Comparison of ENCODE assay signal across 1 cellular context in the genomic region with DNA sequence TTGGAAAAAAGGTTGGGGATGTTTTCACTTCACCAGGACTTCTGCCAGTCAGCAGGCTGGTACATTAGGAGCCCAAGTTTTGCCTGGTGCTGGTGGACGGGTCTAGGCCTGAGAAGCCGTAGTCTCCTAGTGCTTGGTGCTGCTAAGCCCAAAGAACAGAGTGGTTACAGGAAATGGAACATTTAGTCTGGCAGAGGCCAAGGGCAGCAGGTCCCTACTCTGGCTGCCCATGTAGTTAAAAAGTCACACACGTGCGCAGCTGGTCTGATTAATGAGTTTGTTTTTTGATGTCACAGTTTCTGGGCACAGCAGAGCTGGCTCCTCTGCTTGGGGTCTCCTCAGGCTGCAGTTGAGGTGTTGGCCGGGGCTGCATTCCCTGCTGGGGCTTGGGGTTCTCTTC.
TF ChIP-seq lines count a peak whose summit lies in the region.

No MANE protein-coding gene starts in this region.

TF ChIP-seq in WTC11, 78 proteins besides CTCF, POLR2A, EP300 and RAD21:
- TF ChIP-seq ZNF416 (CRISPR knock-in tag; IDR thresholded peaks at IDR 0.05) (no peak), USF2 (CRISPR knock-in tag; IDR thresholded peaks at IDR 0.05) (no peak), NFYB (CRISPR knock-in tag; conservative IDR thresholded peaks at IDR 0.05; ENCODE audit: low read depth) (no peak), ZNF671 (CRISPR knock-in tag; IDR thresholded peaks at IDR 0.05) (no peak), GABPB1 (CRISPR knock-in tag; IDR thresholded peaks at IDR 0.05) (no peak), PRRX2 (CRISPR knock-in tag; IDR thresholded peaks at IDR 0.05) (no peak), ZSCAN18 (CRISPR knock-in tag; IDR thresholded peaks at IDR 0.05) (no peak), KAT7 (CRISPR knock-in tag; IDR thresholded peaks at IDR 0.05; ENCODE audit: borderline replicate concordance) (no peak), MAX (CRISPR knock-in tag; IDR thresholded peaks at IDR 0.05) (no peak), HMGXB4 (CRISPR knock-in tag; IDR thresholded peaks at IDR 0.05) (no peak), ATF3 (CRISPR knock-in tag; conservative IDR thresholded peaks at IDR 0.05) (no peak)
- TF ChIP-seq, protein P1, sequence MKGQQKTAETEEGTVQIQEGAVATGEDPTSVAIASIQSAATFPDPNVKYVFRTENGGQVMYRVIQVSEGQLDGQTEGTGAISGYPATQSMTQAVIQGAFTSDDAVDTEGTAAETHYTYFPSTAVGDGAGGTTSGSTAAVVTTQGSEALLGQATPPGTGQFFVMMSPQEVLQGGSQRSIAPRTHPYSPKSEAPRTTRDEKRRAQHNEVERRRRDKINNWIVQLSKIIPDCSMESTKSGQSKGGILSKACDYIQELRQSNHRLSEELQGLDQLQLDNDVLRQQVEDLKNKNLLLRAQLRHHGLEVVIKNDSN (CRISPR knock-in tag; IDR thresholded peaks at IDR 0.05) = no peak
- TF ChIP-seq, protein P2, sequence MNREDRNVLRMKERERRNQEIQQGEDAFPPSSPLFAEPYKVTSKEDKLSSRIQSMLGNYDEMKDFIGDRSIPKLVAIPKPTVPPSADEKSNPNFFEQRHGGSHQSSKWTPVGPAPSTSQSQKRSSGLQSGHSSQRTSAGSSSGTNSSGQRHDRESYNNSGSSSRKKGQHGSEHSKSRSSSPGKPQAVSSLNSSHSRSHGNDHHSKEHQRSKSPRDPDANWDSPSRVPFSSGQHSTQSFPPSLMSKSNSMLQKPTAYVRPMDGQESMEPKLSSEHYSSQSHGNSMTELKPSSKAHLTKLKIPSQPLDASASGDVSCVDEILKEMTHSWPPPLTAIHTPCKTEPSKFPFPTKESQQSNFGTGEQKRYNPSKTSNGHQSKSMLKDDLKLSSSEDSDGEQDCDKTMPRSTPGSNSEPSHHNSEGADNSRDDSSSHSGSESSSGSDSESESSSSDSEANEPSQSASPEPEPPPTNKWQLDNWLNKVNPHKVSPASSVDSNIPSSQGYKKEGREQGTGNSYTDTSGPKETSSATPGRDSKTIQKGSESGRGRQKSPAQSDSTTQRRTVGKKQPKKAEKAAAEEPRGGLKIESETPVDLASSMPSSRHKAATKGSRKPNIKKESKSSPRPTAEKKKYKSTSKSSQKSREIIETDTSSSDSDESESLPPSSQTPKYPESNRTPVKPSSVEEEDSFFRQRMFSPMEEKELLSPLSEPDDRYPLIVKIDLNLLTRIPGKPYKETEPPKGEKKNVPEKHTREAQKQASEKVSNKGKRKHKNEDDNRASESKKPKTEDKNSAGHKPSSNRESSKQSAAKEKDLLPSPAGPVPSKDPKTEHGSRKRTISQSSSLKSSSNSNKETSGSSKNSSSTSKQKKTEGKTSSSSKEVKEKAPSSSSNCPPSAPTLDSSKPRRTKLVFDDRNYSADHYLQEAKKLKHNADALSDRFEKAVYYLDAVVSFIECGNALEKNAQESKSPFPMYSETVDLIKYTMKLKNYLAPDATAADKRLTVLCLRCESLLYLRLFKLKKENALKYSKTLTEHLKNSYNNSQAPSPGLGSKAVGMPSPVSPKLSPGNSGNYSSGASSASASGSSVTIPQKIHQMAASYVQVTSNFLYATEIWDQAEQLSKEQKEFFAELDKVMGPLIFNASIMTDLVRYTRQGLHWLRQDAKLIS (CRISPR knock-in tag; IDR thresholded peaks at IDR 0.05; ENCODE audit: borderline replicate concordance) = no peak
- TF ChIP-seq, protein P3, sequence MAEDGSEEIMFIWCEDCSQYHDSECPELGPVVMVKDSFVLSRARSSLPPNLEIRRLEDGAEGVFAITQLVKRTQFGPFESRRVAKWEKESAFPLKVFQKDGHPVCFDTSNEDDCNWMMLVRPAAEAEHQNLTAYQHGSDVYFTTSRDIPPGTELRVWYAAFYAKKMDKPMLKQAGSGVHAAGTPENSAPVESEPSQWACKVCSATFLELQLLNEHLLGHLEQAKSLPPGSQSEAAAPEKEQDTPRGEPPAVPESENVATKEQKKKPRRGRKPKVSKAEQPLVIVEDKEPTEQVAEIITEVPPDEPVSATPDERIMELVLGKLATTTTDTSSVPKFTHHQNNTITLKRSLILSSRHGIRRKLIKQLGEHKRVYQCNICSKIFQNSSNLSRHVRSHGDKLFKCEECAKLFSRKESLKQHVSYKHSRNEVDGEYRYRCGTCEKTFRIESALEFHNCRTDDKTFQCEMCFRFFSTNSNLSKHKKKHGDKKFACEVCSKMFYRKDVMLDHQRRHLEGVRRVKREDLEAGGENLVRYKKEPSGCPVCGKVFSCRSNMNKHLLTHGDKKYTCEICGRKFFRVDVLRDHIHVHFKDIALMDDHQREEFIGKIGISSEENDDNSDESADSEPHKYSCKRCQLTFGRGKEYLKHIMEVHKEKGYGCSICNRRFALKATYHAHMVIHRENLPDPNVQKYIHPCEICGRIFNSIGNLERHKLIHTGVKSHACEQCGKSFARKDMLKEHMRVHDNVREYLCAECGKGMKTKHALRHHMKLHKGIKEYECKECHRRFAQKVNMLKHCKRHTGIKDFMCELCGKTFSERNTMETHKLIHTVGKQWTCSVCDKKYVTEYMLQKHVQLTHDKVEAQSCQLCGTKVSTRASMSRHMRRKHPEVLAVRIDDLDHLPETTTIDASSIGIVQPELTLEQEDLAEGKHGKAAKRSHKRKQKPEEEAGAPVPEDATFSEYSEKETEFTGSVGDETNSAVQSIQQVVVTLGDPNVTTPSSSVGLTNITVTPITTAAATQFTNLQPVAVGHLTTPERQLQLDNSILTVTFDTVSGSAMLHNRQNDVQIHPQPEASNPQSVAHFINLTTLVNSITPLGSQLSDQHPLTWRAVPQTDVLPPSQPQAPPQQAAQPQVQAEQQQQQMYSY (CRISPR knock-in tag; IDR thresholded peaks at IDR 0.05) = no peak
